In the genomic region with DNA sequence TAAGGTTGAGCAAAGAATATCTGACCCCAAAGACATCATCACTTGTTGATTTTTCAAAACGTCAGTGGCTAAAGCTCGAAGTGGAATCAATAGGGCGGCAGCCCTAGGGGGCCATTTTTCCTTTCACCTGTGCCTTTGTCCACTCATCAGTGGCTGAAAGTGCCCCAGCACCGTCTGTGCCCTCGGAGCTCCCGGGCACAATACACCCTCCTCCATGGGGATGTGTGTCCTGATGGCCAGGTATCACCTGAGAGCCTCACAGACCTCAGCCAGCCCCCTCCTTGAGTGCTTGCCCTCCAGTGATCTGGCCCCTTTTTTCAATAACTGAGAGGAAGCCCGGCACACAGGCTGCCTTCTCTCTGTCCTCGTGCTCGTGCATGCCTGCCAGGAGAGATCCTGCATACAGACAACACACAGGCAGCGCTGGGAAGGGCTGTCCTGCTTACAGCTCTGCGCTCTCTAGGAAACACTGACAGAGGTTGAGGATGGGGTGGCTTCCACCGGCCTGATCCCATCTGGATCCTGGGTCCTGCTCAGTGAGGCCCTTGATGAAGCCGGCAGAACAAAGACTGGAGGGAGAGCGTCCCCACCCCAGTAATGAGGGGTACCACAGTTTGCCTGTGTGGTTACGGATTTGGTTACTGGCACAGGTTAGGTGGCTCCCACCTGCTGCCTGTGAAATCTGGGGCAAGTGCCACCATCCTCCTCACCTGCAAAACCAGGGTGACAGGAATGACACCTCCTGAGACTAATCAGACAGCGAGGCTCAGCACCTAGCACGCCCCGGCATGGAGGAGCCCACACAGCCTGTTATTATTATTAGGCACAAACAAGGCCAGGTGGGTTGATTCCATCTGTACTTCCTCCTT, we compare ENCODE assay signal across 1 cellular context.
TF ChIP-seq lines count a peak whose summit lies in the region.

No MANE protein-coding gene starts in this region.

TF ChIP-seq in SK-N-SH treated with all-trans-retinoic acid at 6 μM for 48 hours, 23 proteins besides CTCF, POLR2A, EP300 and RAD21 (continued from another document):
- TF ChIP-seq, protein P1, sequence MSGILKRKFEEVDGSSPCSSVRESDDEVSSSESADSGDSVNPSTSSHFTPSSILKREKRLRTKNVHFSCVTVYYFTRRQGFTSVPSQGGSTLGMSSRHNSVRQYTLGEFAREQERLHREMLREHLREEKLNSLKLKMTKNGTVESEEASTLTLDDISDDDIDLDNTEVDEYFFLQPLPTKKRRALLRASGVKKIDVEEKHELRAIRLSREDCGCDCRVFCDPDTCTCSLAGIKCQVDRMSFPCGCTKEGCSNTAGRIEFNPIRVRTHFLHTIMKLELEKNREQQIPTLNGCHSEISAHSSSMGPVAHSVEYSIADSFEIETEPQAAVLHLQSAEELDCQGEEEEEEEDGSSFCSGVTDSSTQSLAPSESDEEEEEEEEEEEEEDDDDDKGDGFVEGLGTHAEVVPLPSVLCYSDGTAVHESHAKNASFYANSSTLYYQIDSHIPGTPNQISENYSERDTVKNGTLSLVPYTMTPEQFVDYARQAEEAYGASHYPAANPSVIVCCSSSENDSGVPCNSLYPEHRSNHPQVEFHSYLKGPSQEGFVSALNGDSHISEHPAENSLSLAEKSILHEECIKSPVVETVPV (CRISPR knock-in tag; IDR thresholded peaks at IDR 0.05), result no peak
- TF ChIP-seq PPARA (CRISPR knock-in tag; IDR thresholded peaks at IDR 0.05; ENCODE audit: borderline replicate concordance), result no peak
- TF ChIP-seq TOX (CRISPR knock-in tag; IDR thresholded peaks at IDR 0.05; ENCODE audit: borderline replicate concordance), result no peak
- TF ChIP-seq ESRRG (CRISPR knock-in tag; IDR thresholded peaks at IDR 0.05), result no peak
- TF ChIP-seq TCF4 (CRISPR knock-in tag; IDR thresholded peaks at IDR 0.05; ENCODE audit: borderline replicate concordance), result no peak
TF ChIP-seq in SK-N-SH treated with all-trans-retinoic acid at 6 μM for 48 hours: peak in this region for 0.
